In the genomic region with DNA sequence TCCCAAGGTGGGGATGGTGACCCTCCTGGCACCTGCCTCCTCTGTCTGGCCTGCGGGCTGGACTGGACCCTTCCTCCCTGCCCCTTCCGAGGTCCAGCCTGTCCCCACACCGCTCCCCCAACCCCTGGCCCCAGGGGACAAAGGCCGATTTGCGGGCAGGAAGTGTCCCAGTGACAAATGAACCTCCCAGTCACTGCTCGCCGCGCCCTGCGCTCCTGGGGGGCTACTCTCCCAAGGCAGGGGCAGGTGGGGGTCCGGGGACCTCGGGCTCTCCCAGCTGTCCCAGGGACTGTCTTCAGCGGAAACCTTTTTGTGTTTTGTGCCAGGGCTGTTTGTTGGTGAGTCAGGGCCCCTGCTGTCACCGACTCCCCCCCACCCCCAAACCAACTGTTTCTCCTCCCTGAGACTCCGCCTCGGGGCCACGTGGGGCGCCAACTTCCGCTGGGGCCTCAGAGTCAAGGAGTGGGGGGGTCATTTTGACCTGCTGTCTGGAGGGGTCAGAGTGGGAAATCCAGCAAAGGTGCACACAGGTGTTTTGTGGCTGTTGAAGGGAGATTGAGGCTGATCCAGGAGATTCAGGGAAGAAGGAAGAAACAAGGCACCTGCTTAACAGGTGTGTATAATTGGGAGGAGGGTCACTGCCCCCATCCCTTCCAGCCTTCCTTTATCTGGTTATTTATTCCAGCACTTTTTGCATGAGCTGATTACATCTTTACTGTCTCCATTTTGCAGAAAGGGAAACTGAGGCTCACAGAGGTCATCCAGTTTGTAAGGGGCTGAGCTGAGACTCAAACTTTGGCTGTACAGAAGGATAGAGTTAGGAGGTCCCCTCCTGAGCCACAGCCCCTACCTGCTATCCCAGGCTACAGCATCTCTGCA, we compare ENCODE assay signal across 1 cellular context.
A peak's percentile ranks its signal among the peaks of the same experiment; 100 is the strongest.
TF ChIP-seq lines count a peak whose summit lies in the region.

No MANE protein-coding gene starts in this region.

TF ChIP-seq in K562, 482 proteins besides CTCF, POLR2A, EP300 and RAD21 (continued from another document and continues in another):
- TF ChIP-seq, protein P1, sequence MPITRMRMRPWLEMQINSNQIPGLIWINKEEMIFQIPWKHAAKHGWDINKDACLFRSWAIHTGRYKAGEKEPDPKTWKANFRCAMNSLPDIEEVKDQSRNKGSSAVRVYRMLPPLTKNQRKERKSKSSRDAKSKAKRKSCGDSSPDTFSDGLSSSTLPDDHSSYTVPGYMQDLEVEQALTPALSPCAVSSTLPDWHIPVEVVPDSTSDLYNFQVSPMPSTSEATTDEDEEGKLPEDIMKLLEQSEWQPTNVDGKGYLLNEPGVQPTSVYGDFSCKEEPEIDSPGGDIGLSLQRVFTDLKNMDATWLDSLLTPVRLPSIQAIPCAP (CRISPR knock-in tag; IDR thresholded peaks at IDR 0.05; ENCODE audit: borderline replicate concordance): no peak
- TF ChIP-seq, protein P2, sequence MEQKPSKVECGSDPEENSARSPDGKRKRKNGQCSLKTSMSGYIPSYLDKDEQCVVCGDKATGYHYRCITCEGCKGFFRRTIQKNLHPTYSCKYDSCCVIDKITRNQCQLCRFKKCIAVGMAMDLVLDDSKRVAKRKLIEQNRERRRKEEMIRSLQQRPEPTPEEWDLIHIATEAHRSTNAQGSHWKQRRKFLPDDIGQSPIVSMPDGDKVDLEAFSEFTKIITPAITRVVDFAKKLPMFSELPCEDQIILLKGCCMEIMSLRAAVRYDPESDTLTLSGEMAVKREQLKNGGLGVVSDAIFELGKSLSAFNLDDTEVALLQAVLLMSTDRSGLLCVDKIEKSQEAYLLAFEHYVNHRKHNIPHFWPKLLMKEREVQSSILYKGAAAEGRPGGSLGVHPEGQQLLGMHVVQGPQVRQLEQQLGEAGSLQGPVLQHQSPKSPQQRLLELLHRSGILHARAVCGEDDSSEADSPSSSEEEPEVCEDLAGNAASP (IDR thresholded peaks at IDR 0.05): no peak
- TF ChIP-seq, protein P3, sequence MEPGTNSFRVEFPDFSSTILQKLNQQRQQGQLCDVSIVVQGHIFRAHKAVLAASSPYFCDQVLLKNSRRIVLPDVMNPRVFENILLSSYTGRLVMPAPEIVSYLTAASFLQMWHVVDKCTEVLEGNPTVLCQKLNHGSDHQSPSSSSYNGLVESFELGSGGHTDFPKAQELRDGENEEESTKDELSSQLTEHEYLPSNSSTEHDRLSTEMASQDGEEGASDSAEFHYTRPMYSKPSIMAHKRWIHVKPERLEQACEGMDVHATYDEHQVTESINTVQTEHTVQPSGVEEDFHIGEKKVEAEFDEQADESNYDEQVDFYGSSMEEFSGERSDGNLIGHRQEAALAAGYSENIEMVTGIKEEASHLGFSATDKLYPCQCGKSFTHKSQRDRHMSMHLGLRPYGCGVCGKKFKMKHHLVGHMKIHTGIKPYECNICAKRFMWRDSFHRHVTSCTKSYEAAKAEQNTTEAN (CRISPR knock-in tag; IDR thresholded peaks at IDR 0.05): no peak
- no peak for TF ChIP-seq PCBP2 (IDR thresholded peaks at IDR 0.05; ENCODE audit: low read depth, low read length, poor library complexity, severe bottlenecking)
- no peak for TF ChIP-seq ZKSCAN8 (CRISPR knock-in tag; IDR thresholded peaks at IDR 0.05)
- no peak for TF ChIP-seq ZNF551 (CRISPR knock-in tag; IDR thresholded peaks at IDR 0.05)
- TF ChIP-seq ADNP (tag; IDR thresholded peaks at IDR 0.05): no peak
- no peak for TF ChIP-seq RBM34 (IDR thresholded peaks at IDR 0.05; ENCODE audit: borderline replicate concordance, insufficient read depth, low read length)
- TF ChIP-seq ZBTB8A (IDR thresholded peaks at IDR 0.05; ENCODE audit: partially characterized antibody): no peak
- no peak for TF ChIP-seq MEF2A (IDR thresholded peaks at IDR 0.05; ENCODE audit: control insufficient read depth, low read depth, low read length)
- TF ChIP-seq TFAM (CRISPR knock-in tag; conservative IDR thresholded peaks at IDR 0.05): no peak
- TF ChIP-seq ZNF707 (CRISPR knock-in tag; conservative IDR thresholded peaks at IDR 0.05): no peak
- TF ChIP-seq, protein P4, sequence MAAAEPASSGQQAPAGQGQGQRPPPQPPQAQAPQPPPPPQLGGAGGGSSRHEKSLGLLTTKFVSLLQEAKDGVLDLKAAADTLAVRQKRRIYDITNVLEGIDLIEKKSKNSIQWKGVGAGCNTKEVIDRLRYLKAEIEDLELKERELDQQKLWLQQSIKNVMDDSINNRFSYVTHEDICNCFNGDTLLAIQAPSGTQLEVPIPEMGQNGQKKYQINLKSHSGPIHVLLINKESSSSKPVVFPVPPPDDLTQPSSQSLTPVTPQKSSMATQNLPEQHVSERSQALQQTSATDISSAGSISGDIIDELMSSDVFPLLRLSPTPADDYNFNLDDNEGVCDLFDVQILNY (CRISPR knock-in tag; IDR thresholded peaks at IDR 0.05): no peak
- 0 out of 2 replicates have a peak, but pooled peaks have one; percentile 42 for TF ChIP-seq FOXM1 (IDR thresholded peaks at IDR 0.05; ENCODE audit: low read depth)
- no peak for TF ChIP-seq FOXM1 (CRISPR knock-in tag; IDR thresholded peaks at IDR 0.05; ENCODE audit: low read depth)
- TF ChIP-seq PHF21A (IDR thresholded peaks at IDR 0.05; ENCODE audit: borderline replicate concordance, low read depth): no peak
- TF ChIP-seq ZNF644 (tag; IDR thresholded peaks at IDR 0.05; ENCODE audit: low read depth): no peak
- no peak for TF ChIP-seq CXXC5 (CRISPR knock-in tag; IDR thresholded peaks at IDR 0.05)
- 0 out of 2 replicates have a peak, but pooled peaks have one; percentile 20 for TF ChIP-seq POLR2AphosphoS5 (IDR thresholded peaks at IDR 0.05; ENCODE audit: control insufficient read depth, insufficient read depth, low read depth, low read length)
- TF ChIP-seq, protein P5, sequence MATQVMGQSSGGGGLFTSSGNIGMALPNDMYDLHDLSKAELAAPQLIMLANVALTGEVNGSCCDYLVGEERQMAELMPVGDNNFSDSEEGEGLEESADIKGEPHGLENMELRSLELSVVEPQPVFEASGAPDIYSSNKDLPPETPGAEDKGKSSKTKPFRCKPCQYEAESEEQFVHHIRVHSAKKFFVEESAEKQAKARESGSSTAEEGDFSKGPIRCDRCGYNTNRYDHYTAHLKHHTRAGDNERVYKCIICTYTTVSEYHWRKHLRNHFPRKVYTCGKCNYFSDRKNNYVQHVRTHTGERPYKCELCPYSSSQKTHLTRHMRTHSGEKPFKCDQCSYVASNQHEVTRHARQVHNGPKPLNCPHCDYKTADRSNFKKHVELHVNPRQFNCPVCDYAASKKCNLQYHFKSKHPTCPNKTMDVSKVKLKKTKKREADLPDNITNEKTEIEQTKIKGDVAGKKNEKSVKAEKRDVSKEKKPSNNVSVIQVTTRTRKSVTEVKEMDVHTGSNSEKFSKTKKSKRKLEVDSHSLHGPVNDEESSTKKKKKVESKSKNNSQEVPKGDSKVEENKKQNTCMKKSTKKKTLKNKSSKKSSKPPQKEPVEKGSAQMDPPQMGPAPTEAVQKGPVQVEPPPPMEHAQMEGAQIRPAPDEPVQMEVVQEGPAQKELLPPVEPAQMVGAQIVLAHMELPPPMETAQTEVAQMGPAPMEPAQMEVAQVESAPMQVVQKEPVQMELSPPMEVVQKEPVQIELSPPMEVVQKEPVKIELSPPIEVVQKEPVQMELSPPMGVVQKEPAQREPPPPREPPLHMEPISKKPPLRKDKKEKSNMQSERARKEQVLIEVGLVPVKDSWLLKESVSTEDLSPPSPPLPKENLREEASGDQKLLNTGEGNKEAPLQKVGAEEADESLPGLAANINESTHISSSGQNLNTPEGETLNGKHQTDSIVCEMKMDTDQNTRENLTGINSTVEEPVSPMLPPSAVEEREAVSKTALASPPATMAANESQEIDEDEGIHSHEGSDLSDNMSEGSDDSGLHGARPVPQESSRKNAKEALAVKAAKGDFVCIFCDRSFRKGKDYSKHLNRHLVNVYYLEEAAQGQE (CRISPR knock-in tag; IDR thresholded peaks at IDR 0.05; ENCODE audit: low read depth): no peak
- TF ChIP-seq C11orf30 (IDR thresholded peaks at IDR 0.05; ENCODE audit: low read depth): no peak
- TF ChIP-seq, protein P6, sequence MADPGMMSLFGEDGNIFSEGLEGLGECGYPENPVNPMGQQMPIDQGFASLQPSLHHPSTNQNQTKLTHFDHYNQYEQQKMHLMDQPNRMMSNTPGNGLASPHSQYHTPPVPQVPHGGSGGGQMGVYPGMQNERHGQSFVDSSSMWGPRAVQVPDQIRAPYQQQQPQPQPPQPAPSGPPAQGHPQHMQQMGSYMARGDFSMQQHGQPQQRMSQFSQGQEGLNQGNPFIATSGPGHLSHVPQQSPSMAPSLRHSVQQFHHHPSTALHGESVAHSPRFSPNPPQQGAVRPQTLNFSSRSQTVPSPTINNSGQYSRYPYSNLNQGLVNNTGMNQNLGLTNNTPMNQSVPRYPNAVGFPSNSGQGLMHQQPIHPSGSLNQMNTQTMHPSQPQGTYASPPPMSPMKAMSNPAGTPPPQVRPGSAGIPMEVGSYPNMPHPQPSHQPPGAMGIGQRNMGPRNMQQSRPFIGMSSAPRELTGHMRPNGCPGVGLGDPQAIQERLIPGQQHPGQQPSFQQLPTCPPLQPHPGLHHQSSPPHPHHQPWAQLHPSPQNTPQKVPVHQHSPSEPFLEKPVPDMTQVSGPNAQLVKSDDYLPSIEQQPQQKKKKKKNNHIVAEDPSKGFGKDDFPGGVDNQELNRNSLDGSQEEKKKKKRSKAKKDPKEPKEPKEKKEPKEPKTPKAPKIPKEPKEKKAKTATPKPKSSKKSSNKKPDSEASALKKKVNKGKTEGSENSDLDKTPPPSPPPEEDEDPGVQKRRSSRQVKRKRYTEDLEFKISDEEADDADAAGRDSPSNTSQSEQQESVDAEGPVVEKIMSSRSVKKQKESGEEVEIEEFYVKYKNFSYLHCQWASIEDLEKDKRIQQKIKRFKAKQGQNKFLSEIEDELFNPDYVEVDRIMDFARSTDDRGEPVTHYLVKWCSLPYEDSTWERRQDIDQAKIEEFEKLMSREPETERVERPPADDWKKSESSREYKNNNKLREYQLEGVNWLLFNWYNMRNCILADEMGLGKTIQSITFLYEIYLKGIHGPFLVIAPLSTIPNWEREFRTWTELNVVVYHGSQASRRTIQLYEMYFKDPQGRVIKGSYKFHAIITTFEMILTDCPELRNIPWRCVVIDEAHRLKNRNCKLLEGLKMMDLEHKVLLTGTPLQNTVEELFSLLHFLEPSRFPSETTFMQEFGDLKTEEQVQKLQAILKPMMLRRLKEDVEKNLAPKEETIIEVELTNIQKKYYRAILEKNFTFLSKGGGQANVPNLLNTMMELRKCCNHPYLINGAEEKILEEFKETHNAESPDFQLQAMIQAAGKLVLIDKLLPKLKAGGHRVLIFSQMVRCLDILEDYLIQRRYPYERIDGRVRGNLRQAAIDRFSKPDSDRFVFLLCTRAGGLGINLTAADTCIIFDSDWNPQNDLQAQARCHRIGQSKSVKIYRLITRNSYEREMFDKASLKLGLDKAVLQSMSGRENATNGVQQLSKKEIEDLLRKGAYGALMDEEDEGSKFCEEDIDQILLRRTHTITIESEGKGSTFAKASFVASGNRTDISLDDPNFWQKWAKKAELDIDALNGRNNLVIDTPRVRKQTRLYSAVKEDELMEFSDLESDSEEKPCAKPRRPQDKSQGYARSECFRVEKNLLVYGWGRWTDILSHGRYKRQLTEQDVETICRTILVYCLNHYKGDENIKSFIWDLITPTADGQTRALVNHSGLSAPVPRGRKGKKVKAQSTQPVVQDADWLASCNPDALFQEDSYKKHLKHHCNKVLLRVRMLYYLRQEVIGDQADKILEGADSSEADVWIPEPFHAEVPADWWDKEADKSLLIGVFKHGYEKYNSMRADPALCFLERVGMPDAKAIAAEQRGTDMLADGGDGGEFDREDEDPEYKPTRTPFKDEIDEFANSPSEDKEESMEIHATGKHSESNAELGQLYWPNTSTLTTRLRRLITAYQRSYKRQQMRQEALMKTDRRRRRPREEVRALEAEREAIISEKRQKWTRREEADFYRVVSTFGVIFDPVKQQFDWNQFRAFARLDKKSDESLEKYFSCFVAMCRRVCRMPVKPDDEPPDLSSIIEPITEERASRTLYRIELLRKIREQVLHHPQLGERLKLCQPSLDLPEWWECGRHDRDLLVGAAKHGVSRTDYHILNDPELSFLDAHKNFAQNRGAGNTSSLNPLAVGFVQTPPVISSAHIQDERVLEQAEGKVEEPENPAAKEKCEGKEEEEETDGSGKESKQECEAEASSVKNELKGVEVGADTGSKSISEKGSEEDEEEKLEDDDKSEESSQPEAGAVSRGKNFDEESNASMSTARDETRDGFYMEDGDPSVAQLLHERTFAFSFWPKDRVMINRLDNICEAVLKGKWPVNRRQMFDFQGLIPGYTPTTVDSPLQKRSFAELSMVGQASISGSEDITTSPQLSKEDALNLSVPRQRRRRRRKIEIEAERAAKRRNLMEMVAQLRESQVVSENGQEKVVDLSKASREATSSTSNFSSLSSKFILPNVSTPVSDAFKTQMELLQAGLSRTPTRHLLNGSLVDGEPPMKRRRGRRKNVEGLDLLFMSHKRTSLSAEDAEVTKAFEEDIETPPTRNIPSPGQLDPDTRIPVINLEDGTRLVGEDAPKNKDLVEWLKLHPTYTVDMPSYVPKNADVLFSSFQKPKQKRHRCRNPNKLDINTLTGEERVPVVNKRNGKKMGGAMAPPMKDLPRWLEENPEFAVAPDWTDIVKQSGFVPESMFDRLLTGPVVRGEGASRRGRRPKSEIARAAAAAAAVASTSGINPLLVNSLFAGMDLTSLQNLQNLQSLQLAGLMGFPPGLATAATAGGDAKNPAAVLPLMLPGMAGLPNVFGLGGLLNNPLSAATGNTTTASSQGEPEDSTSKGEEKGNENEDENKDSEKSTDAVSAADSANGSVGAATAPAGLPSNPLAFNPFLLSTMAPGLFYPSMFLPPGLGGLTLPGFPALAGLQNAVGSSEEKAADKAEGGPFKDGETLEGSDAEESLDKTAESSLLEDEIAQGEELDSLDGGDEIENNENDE (IDR thresholded peaks at IDR 0.05; ENCODE audit: low read depth, low read length): no peak
- TF ChIP-seq, protein P7, sequence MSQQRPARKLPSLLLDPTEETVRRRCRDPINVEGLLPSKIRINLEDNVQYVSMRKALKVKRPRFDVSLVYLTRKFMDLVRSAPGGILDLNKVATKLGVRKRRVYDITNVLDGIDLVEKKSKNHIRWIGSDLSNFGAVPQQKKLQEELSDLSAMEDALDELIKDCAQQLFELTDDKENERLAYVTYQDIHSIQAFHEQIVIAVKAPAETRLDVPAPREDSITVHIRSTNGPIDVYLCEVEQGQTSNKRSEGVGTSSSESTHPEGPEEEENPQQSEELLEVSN (IDR thresholded peaks at IDR 0.05; ENCODE audit: borderline replicate concordance in 1 of 2, extremely low read depth in 1 of 2, insufficient read depth in 1 of 2, insufficient read length in 1 of 2, low read depth in 1 of 2, low read length in 1 of 2, poor library complexity in 1 of 2, severe bottlenecking in 1 of 2): peak; percentile 21 to 61
- TF ChIP-seq JUNB (CRISPR knock-in tag; conservative IDR thresholded peaks at IDR 0.05): no peak
- no peak for TF ChIP-seq NR1H2 (CRISPR knock-in tag; IDR thresholded peaks at IDR 0.05)
- TF ChIP-seq, protein P8, sequence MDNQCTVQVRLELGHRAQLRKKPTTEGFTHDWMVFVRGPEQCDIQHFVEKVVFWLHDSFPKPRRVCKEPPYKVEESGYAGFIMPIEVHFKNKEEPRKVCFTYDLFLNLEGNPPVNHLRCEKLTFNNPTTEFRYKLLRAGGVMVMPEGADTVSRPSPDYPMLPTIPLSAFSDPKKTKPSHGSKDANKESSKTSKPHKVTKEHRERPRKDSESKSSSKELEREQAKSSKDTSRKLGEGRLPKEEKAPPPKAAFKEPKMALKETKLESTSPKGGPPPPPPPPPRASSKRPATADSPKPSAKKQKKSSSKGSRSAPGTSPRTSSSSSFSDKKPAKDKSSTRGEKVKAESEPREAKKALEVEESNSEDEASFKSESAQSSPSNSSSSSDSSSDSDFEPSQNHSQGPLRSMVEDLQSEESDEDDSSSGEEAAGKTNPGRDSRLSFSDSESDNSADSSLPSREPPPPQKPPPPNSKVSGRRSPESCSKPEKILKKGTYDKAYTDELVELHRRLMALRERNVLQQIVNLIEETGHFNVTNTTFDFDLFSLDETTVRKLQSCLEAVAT (IDR thresholded peaks at IDR 0.05): no peak
- TF ChIP-seq ZNF174 (CRISPR knock-in tag; IDR thresholded peaks at IDR 0.05): no peak
- peak; percentile 43; the same call in 1 of the 2 replicates for TF ChIP-seq XRCC5 (IDR thresholded peaks at IDR 0.05; ENCODE audit: low read depth, low read length)
- no peak for TF ChIP-seq ZKSCAN3 (CRISPR knock-in tag; IDR thresholded peaks at IDR 0.05)
- no peak for TF ChIP-seq ZNF23 (CRISPR knock-in tag; IDR thresholded peaks at IDR 0.05)
